ENCODE assay signal across 8 cellular contexts in the genomic region with DNA sequence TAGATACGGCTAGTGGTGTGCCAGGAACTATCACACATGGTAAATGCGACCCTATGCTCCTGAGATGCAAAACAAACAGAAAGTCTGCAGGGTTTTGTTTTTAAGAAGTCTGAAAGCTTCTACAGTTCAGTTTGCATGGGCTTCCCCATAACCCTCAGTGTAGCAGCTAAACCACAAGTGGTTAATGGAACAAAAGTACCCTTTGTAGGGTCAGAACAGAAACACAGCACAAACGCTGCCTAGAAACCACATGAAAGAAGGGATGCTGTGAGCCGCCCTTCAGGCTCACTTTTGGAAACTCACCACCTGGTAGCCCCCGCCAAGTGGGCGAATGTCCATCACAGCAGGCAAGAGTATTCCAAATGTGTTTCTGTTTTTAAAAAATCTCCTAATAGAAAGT. TPM values are rescaled to one million over a fixed set of nuclear protein-coding genes. Genes with fewer than 3 reads are reported as not detected.
DNase-seq lines count a peak whose midpoint lies in the region; ATAC-seq and TF ChIP-seq lines count a peak whose summit lies in the region.

No MANE protein-coding gene starts in this region.

- peak overlapping the region; percentile 25; the same call in 1 of the 2 replicates for H2AFZ ChIP-seq in OCI-LY3 (ENCODE audit: low read depth, low read length)

- H3K4me1 ChIP-seq in OCI-LY3 (ENCODE audit: low read length): peaks cover 6% of the 10 kb centered on the region; the same call in 1 of the 2 replicates

- no peak for TF ChIP-seq CTCF in OCI-LY3 (IDR thresholded peaks at IDR 0.05; ENCODE audit: low read depth, low read length)
- no peak for TF ChIP-seq CTCF in neural crest cell (conservative IDR thresholded peaks at IDR 0.05)
- no peak for TF ChIP-seq CTCF in progenitor cell of endocrine pancreas (IDR thresholded peaks at IDR 0.05; ENCODE audit: unreplicated experiment)

- no peaks in the 10 kb centered on the region for H3K79me2 ChIP-seq in OCI-LY3 (ENCODE audit: low read length)

- H3K4me3 ChIP-seq in OCI-LY3 (ENCODE audit: low read length): 0 out of 2 replicates have a peak overlapping the region, but pooled peaks have one; percentile 2

- H3K27ac Mint-ChIP-seq in neural crest cell (ENCODE audit: unreplicated experiment): peak overlapping the region; percentile 96
- H3K27ac Mint-ChIP-seq in progenitor cell of endocrine pancreas: no peak overlapping the region

- H3K27ac ChIP-seq in OCI-LY3 (ENCODE audit: low read length): no peak overlapping the region

- H3K4me1 Mint-ChIP-seq in neural crest cell (peaks cover 78% of the 10 kb centered on the region), progenitor cell of endocrine pancreas (ENCODE audit: low read depth) (peaks cover 30% of the 10 kb centered on the region)

- H3K9me3 Mint-ChIP-seq in neural crest cell (no peaks in the 10 kb centered on the region), progenitor cell of endocrine pancreas (ENCODE audit: low read depth) (no peaks in the 10 kb centered on the region)

- peaks cover 14% of the 10 kb centered on the region for H3K27me3 ChIP-seq in OCI-LY3 (ENCODE audit: low read depth, low read length)

- no peaks in the 10 kb centered on the region for H4K20me1 ChIP-seq in OCI-LY3 (ENCODE audit: insufficient read depth, low read length)

- peak overlapping the region; percentile 55 for H3K4me2 ChIP-seq in OCI-LY3 (ENCODE audit: low read length)

- H3K9me3 ChIP-seq in OCI-LY3 (ENCODE audit: insufficient read depth, low read length): peaks cover 6% of the 10 kb centered on the region; the same call in 1 of the 2 replicates

- H3K36me3 Mint-ChIP-seq in neural crest cell (ENCODE audit: low read depth): peaks cover 3% of the 10 kb centered on the region
- H3K36me3 Mint-ChIP-seq in progenitor cell of endocrine pancreas (ENCODE audit: insufficient read depth): peaks cover 9% of the 10 kb centered on the region

- H3K4me3 Mint-ChIP-seq in neural crest cell (peak overlapping the region; percentile 32), progenitor cell of endocrine pancreas (ENCODE audit: low read depth) (no peak overlapping the region)

- ATAC-seq in GM18870 (IDR thresholded peaks at IDR 0.05; ENCODE audit: unreplicated experiment) (peak; percentile 88), HG02678 (IDR thresholded peaks at IDR 0.05; ENCODE audit: unreplicated experiment) (peak; percentile 94)

- no peak for DNase-seq in neural crest cell (ENCODE audit: low read depth, low spot score)
- DNase-seq in NCI-H82 (lab: John Stamatoyannopoulos, UW): no peak
- DNase-seq in NAMALWA (ENCODE audit: low spot score): no peak
- DNase-seq in progenitor cell of endocrine pancreas (ENCODE audit: low spot score, unreplicated experiment): no peak
- DNase-seq in effector CD8-positive, alpha-beta T cell (lab: John Stamatoyannopoulos, UW): no peak

- no peak overlapping the region for H3K9ac ChIP-seq in OCI-LY3 (ENCODE audit: low read length)

- no peaks in the 10 kb centered on the region for H3K27me3 Mint-ChIP-seq in neural crest cell (ENCODE audit: low read depth)
- no peaks in the 10 kb centered on the region for H3K27me3 Mint-ChIP-seq in progenitor cell of endocrine pancreas

- H3K36me3 ChIP-seq in OCI-LY3 (replicated peaks; ENCODE audit: low read depth, low read length): no peaks in the 10 kb centered on the region

RNA-seq across cellular contexts. Expression of gene CTDSPL, which starts 46.2 kb away (rescaled TPM):
- total RNA-seq in neural crest cell (36.8 and 42.2 TPM in 2 replicates), progenitor cell of endocrine pancreas (53.3 and 55.3 TPM in 2 replicates)
